ENCODE assay signal across 25 cellular contexts in the genomic region with DNA sequence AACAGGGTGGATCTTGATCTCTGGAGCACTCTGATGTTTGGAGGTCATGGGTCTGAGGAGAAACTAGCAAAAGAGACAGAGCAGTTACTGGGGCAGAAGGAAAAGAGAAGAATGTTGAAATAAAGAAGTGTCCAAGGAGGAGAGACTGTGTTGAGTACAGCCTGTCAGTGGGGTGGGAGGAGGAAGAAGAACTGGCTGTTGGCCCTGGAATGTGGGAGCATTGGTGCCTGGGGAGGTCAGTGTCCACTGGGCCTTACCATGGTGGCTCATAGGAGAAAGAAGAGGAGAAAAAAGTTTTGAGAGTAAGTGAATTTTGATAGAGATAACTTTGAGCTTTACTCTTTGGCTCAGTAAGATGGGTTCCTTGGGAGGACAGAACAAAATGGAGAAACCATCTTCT.
DNase-seq lines count a peak whose midpoint lies in the region; ATAC-seq and TF ChIP-seq lines count a peak whose summit lies in the region.
"Had no signal": no experiment of that assay in that cellular context is flagged by ENCODE, and none has a peak within 500 bp of the region (broad histone marks: within the 10 kb centered on the region; RNA-seq: fewer than 3 reads in every experiment).

No MANE protein-coding gene starts in this region.

- CTCF ChIA-PET in activated CD8-positive, alpha-beta T cell treated with anti-CD3 and anti-CD28 coated beads for 36 hours (lab: Charles Lee): no interaction called here

- no peak for TF ChIP-seq POLR2A in sigmoid colon (IDR thresholded peaks at IDR 0.05)
- no peak for TF ChIP-seq POLR2A in vagina (IDR thresholded peaks at IDR 0.05)

- H3K27ac ChIP-seq in sigmoid colon (peak overlapping the region; percentile 37 to 70 (median 57)), vagina (peak overlapping the region; percentile 50)
- H3K27ac ChIP-seq: BLaER1, epithelial cell of prostate, neutrophil, thyroid gland had no signal

- H3K9me3 Mint-ChIP-seq in activated CD8-positive, alpha-beta T cell treated with anti-CD3 and anti-CD28 coated beads for 36 hours: no peaks in the 10 kb centered on the region
- H3K9me3 Mint-ChIP-seq: activated B cell treated with CpG ODN at 0.5 μM for 24 hours, IgD-negative memory B cell had no signal

- intact Hi-C loops in Right ventricle myocardium inferior (cut with DNase I): no loop called here
- intact Hi-C loops in cardiac septum (cut with DNase I): no loop called here
- intact Hi-C loops in left ventricle myocardium superior (cut with micrococcal nuclease): no loop called here
- intact Hi-C loops in sigmoid colon (cut with DNase I): no loop called here
- intact Hi-C loops in vagina (cut with DNase I): no loop called here
- intact Hi-C loops in activated CD8-positive, alpha-beta T cell treated with anti-CD3 and anti-CD28 coated beads for 36 hours (cut with micrococcal nuclease): no loop called here

- H3K4me3 Mint-ChIP-seq in activated CD8-positive, alpha-beta T cell treated with anti-CD3 and anti-CD28 coated beads for 36 hours: no peak overlapping the region
- H3K4me3 Mint-ChIP-seq: activated B cell treated with CpG ODN at 0.5 μM for 24 hours, IgD-negative memory B cell, immature natural killer cell had no signal

- TF ChIP-seq EP300 in sigmoid colon (IDR thresholded peaks at IDR 0.05): no peak

- no peaks in the 10 kb centered on the region for H3K27me3 Mint-ChIP-seq in activated CD8-positive, alpha-beta T cell treated with anti-CD3 and anti-CD28 coated beads for 36 hours
- H3K27me3 Mint-ChIP-seq: activated B cell treated with CpG ODN at 0.5 μM for 24 hours, IgD-negative memory B cell had no signal

- no peaks in the 10 kb centered on the region for H3K4me1 Mint-ChIP-seq in activated CD8-positive, alpha-beta T cell treated with anti-CD3 and anti-CD28 coated beads for 36 hours (ENCODE audit: low read depth)
- H3K4me1 Mint-ChIP-seq: activated B cell treated with CpG ODN at 0.5 μM for 24 hours, IgD-negative memory B cell, immature natural killer cell had no signal

- DNase-seq in Right ventricle myocardium inferior (ENCODE audit: missing footprints) (no peak), cardiac septum (ENCODE audit: low spot score) (no peak), left ventricle myocardium superior (peak; percentile 23), sigmoid colon (no peak), vagina (ENCODE audit: extremely low spot score in 2 of 2) (no peak), cerebellum (ENCODE audit: low spot score) (no peak), amniotic stem cell (lab: John Stamatoyannopoulos, UW) (no peak)
- no peak for DNase-seq in activated CD8-positive, alpha-beta T cell treated with anti-CD3 and anti-CD28 coated beads for 36 hours
- DNase-seq: 8988T; activated B cell treated with CpG ODN at 0.5 μM for 24 hours; cortex of kidney; GDM1; immature natural killer cell; MV-4-11; NCI-H2029 treated with DMSO at 0.1 percent for 48 hours; NCI-H524; SHP77 treated with DMSO at 0.1 percent for 48 hours; stimulated activated CD4-positive, alpha-beta T cell treated with anti-CD3 and anti-CD28 coated beads, Interleukin-4, amount 100 ng/mL, for 24 hours had no signal

- no peak overlapping the region for H3K27ac Mint-ChIP-seq in activated CD8-positive, alpha-beta T cell treated with anti-CD3 and anti-CD28 coated beads for 36 hours
- H3K27ac Mint-ChIP-seq: activated B cell treated with CpG ODN at 0.5 μM for 24 hours, IgD-negative memory B cell, immature natural killer cell had no signal

- TF ChIP-seq CTCF in sigmoid colon (IDR thresholded peaks at IDR 0.05): no peak
- TF ChIP-seq CTCF in vagina (IDR thresholded peaks at IDR 0.05): no peak
- no peak for TF ChIP-seq CTCF in activated CD8-positive, alpha-beta T cell treated with anti-CD3 and anti-CD28 coated beads for 36 hours (IDR thresholded peaks at IDR 0.05)

- no peaks in the 10 kb centered on the region for H3K27me3 ChIP-seq in sigmoid colon
- no peaks in the 10 kb centered on the region for H3K27me3 ChIP-seq in vagina
- H3K27me3 ChIP-seq: BLaER1, neutrophil, right lobe of liver, thyroid gland had no signal

- POLR2A ChIA-PET in activated CD8-positive, alpha-beta T cell treated with anti-CD3 and anti-CD28 coated beads for 36 hours (lab: Charles Lee): interaction anchor here (1.3 kb wide), 1 partner anchor 60 kb away, joined by 3 read pairs; no protein-coding TSS in a partner anchor

- H3K9me3 ChIP-seq in sigmoid colon (no peaks in the 10 kb centered on the region), vagina (no peaks in the 10 kb centered on the region)
- H3K9me3 ChIP-seq: BLaER1, neutrophil, right lobe of liver, thyroid gland had no signal

- H3K36me3 ChIP-seq in sigmoid colon (no peaks in the 10 kb centered on the region), vagina (no peaks in the 10 kb centered on the region)
- H3K36me3 ChIP-seq: BLaER1, neutrophil, right lobe of liver, thyroid gland had no signal

- peaks cover 0 to 15% (median 13%) of the 10 kb centered on the region in 4 donors for H3K4me1 ChIP-seq in sigmoid colon
- peaks cover 17% of the 10 kb centered on the region for H3K4me1 ChIP-seq in vagina
- H3K4me1 ChIP-seq: BLaER1, right lobe of liver, thyroid gland had no signal

- H3K36me3 Mint-ChIP-seq in activated CD8-positive, alpha-beta T cell treated with anti-CD3 and anti-CD28 coated beads for 36 hours (ENCODE audit: low read depth): no peaks in the 10 kb centered on the region
- H3K36me3 Mint-ChIP-seq: IgD-negative memory B cell, immature natural killer cell had no signal

- H3K4me3 ChIP-seq in sigmoid colon (no peak overlapping the region), vagina (no peak overlapping the region)
- H3K4me3 ChIP-seq: BLaER1, GM12878, right lobe of liver, thyroid gland had no signal

- ATAC-seq in Right ventricle myocardium inferior (peak; percentile 73), left ventricle myocardium superior (peak; percentile 81)
- no peak for ATAC-seq in activated CD8-positive, alpha-beta T cell treated with anti-CD3 and anti-CD28 coated beads for 36 hours
- ATAC-seq: GM12878 had no signal
